ENCODE assay signal across 1 cellular context in genomic region chr7:139133335-139134139, GRCh38.
A peak's percentile ranks its signal among the peaks of the same experiment; 100 is the strongest.
TF ChIP-seq lines count a peak whose summit lies in the region.

No MANE protein-coding gene starts in this region.

TF ChIP-seq in HepG2, 621 proteins besides CTCF, POLR2A, EP300 and RAD21 (continued from another document and continues in another):
- TF ChIP-seq SIN3A (IDR thresholded peaks at IDR 0.05; ENCODE audit: borderline replicate concordance, low read depth, low read length) = peak; percentile 99
- TF ChIP-seq CEBPZ (IDR thresholded peaks at IDR 0.05; ENCODE audit: low read length) = no peak
- TF ChIP-seq SNAPC4 (CRISPR knock-in tag; IDR thresholded peaks at IDR 0.05) = no peak
- TF ChIP-seq HINFP (CRISPR knock-in tag; IDR thresholded peaks at IDR 0.05; ENCODE audit: low read depth) = 0 out of 2 replicates have a peak, but pooled peaks have one; percentile 48
- 0 out of 2 replicates have a peak, but pooled peaks have one; percentile 38 for TF ChIP-seq ZNF317 (CRISPR knock-in tag; IDR thresholded peaks at IDR 0.05)
- TF ChIP-seq ZBTB7B (CRISPR knock-in tag; IDR thresholded peaks at IDR 0.05) = 0 out of 2 replicates have a peak, but pooled peaks have one; percentile 54
- TF ChIP-seq IKZF4 (CRISPR knock-in tag; IDR thresholded peaks at IDR 0.05; ENCODE audit: borderline replicate concordance, low read depth, not compliant biosample characterization) = peak; percentile 75
- no peak for TF ChIP-seq ZNF710 (CRISPR knock-in tag; IDR thresholded peaks at IDR 0.05; ENCODE audit: borderline replicate concordance)
- TF ChIP-seq XBP1 (CRISPR knock-in tag; IDR thresholded peaks at IDR 0.05) = no peak
- TF ChIP-seq RBAK (CRISPR knock-in tag; IDR thresholded peaks at IDR 0.05) = no peak
- no peak for TF ChIP-seq GPN1 (CRISPR knock-in tag; IDR thresholded peaks at IDR 0.05; ENCODE audit: borderline replicate concordance)
- peak; percentile 64 for TF ChIP-seq CCAR2 (optimal IDR thresholded peaks at IDR 0.05; ENCODE audit: low read depth, low read length)
- peak; percentile 82 for TF ChIP-seq ZMYM3 (CRISPR knock-in tag; IDR thresholded peaks at IDR 0.05)
- peak; percentile 96 for TF ChIP-seq CBX5 (CRISPR knock-in tag; IDR thresholded peaks at IDR 0.05; ENCODE audit: borderline replicate concordance)
- peak; percentile 86 for TF ChIP-seq MXD3 (CRISPR knock-in tag; IDR thresholded peaks at IDR 0.05)
- TF ChIP-seq ZNF101 (CRISPR knock-in tag; IDR thresholded peaks at IDR 0.05; ENCODE audit: borderline replicate concordance, low read depth) = no peak
- peak; percentile 60; the same call in 1 of the 2 replicates for TF ChIP-seq ZNF770 (CRISPR knock-in tag; IDR thresholded peaks at IDR 0.05)
- peak; percentile 48 for TF ChIP-seq ZNF724P (CRISPR knock-in tag; IDR thresholded peaks at IDR 0.05; ENCODE audit: borderline replicate concordance)
- no peak for TF ChIP-seq ZNF530 (CRISPR knock-in tag; IDR thresholded peaks at IDR 0.05; ENCODE audit: low read depth)
- TF ChIP-seq ZNF788 (CRISPR knock-in tag; IDR thresholded peaks at IDR 0.05; ENCODE audit: borderline replicate concordance) = peak; percentile 96
- TF ChIP-seq NR2F1 (CRISPR knock-in tag; IDR thresholded peaks at IDR 0.05) = no peak
- no peak for TF ChIP-seq ZBTB33 (CRISPR knock-in tag; IDR thresholded peaks at IDR 0.05)
- TF ChIP-seq ZBTB43 (CRISPR knock-in tag; conservative IDR thresholded peaks at IDR 0.05) = no peak
- TF ChIP-seq ZNF180 (CRISPR knock-in tag; IDR thresholded peaks at IDR 0.05; ENCODE audit: borderline replicate concordance, low read depth) = no peak
- TF ChIP-seq HNRNPUL1 (IDR thresholded peaks at IDR 0.05; ENCODE audit: low read depth, low read length) = no peak
- TF ChIP-seq JUNB (CRISPR knock-in tag; IDR thresholded peaks at IDR 0.05; ENCODE audit: borderline replicate concordance) = 0 out of 2 replicates have a peak, but pooled peaks have one; percentile 16
- TF ChIP-seq ZNF614 (CRISPR knock-in tag; IDR thresholded peaks at IDR 0.05; ENCODE audit: borderline replicate concordance) = peak; percentile 84
- TF ChIP-seq ZNF546 (CRISPR knock-in tag; conservative IDR thresholded peaks at IDR 0.05) = peak; percentile 34; the same call in 1 of the 2 replicates
- TF ChIP-seq TAF15 (IDR thresholded peaks at IDR 0.05; ENCODE audit: low read depth, low read length, poor library complexity, severe bottlenecking) = peak; percentile 51
- no peak for TF ChIP-seq ZNF512 (CRISPR knock-in tag; IDR thresholded peaks at IDR 0.05)
- TF ChIP-seq PRPF4 (IDR thresholded peaks at IDR 0.05; ENCODE audit: low read depth, low read length, poor library complexity, severe bottlenecking) = no peak
- peak; percentile 83 for TF ChIP-seq YY1 (IDR thresholded peaks at IDR 0.05; ENCODE audit: insufficient read depth, insufficient replicate concordance, low read depth, low read length)
- TF ChIP-seq ZNF549 (CRISPR knock-in tag; IDR thresholded peaks at IDR 0.05) = no peak
